1 cellular context compared by ENCODE assay signal in the genomic region with DNA sequence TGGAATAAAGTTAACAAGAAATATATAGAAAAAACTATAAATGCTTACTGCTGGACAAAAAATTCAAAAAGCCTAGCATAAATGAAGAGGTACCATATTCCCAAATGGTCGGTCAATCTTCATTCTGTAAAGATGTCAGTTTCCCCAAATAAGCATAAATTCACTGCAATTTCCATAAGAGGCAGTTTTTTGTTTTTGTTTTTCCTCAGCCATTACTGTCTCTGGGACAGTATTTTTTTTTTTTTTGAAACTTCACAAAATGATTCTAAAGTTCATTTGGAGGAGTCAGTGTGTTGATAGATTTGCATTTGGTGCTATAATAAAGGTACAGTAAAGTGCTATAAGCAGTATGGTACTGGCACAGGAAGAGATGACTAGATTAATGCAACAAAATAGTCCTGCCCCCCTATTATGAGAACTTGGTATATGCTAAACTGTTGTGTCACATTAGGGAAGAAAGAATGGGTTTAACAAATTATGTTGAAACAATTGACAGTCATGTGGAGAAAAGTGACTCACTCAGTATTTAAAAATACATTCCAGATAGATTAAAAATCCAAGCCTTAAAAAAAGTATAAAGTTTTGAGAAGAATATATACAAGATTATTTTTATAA.
TF ChIP-seq lines count a peak whose summit lies in the region.

No MANE protein-coding gene starts in this region.

TF ChIP-seq in endothelial cell of umbilical vein, 7 proteins besides CTCF, POLR2A, EP300 and RAD21:
- no peak for TF ChIP-seq EZH2 (IDR thresholded peaks at IDR 0.05; ENCODE audit: borderline replicate concordance, low read depth, low read length, severe bottlenecking)
- peak; percentile 73 for TF ChIP-seq JUN (IDR thresholded peaks at IDR 0.05; ENCODE audit: borderline replicate concordance, insufficient read depth, insufficient read length, low read depth)
- no peak for TF ChIP-seq POLR2AphosphoS5 (IDR thresholded peaks at IDR 0.05; ENCODE audit: insufficient read depth, low read depth, low read length)
- peak; percentile 18 for TF ChIP-seq GATA2 (IDR thresholded peaks at IDR 0.05; ENCODE audit: insufficient read depth, insufficient read length, low read depth, low read length)
- TF ChIP-seq, protein P1, sequence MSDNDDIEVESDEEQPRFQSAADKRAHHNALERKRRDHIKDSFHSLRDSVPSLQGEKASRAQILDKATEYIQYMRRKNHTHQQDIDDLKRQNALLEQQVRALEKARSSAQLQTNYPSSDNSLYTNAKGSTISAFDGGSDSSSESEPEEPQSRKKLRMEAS (IDR thresholded peaks at IDR 0.05; ENCODE audit: insufficient read depth, insufficient read length), result no peak
- TF ChIP-seq MYC (IDR thresholded peaks at IDR 0.05; ENCODE audit: low read depth, low read length), result no peak
- TF ChIP-seq FOS (IDR thresholded peaks at IDR 0.05; ENCODE audit: borderline replicate concordance, insufficient read depth, low read length), result peak; percentile 57
